ENCODE assay signal across 1 cellular context in genomic region chr17:50440172-50440837, GRCh38.
A peak's percentile ranks its signal among the peaks of the same experiment; 100 is the strongest.
TF ChIP-seq lines count a peak whose summit lies in the region.

No MANE protein-coding gene starts in this region.

TF ChIP-seq in HepG2, 621 proteins besides CTCF, POLR2A, EP300 and RAD21 (continued from another document and continues in another):
- TF ChIP-seq ZNF609 (CRISPR knock-in tag; IDR thresholded peaks at IDR 0.05; ENCODE audit: borderline replicate concordance) (peak; percentile 44), ARID4A (CRISPR knock-in tag; IDR thresholded peaks at IDR 0.05; ENCODE audit: borderline replicate concordance) (peak; percentile 48; the same call in 1 of the 2 replicates), FOXP4 (CRISPR knock-in tag; IDR thresholded peaks at IDR 0.05) (peak; percentile 53), HNRNPL (IDR thresholded peaks at IDR 0.05; ENCODE audit: low read depth, low read length) (peak; percentile 97), PHF21A (CRISPR knock-in tag; IDR thresholded peaks at IDR 0.05) (peak; percentile 58; the same call in 1 of the 2 replicates), ZNF607 (CRISPR knock-in tag; IDR thresholded peaks at IDR 0.05; ENCODE audit: borderline replicate concordance) (peak; percentile 60; the same call in 1 of the 2 replicates), ZNF792 (CRISPR knock-in tag; IDR thresholded peaks at IDR 0.05) (no peak), ZNF839 (CRISPR knock-in tag; IDR thresholded peaks at IDR 0.05; ENCODE audit: borderline replicate concordance) (0 out of 2 replicates have a peak, but pooled peaks have one; percentile 18), ZNF770 (CRISPR knock-in tag; IDR thresholded peaks at IDR 0.05) (peak; percentile 13; the same call in 1 of the 2 replicates), ZNF414 (CRISPR knock-in tag; IDR thresholded peaks at IDR 0.05) (0 out of 2 replicates have a peak, but pooled peaks have one; percentile 59), NBN (conservative IDR thresholded peaks at IDR 0.05) (no peak), NFKB2 (CRISPR knock-in tag; IDR thresholded peaks at IDR 0.05; ENCODE audit: borderline replicate concordance) (peak; percentile 67; the same call in 1 of the 2 replicates), PATZ1 (CRISPR knock-in tag; IDR thresholded peaks at IDR 0.05) (peak; percentile 78), HNF4G (IDR thresholded peaks at IDR 0.05; ENCODE audit: borderline replicate concordance, low read depth, low read length) (peak; percentile 80), HNF4G (CRISPR knock-in tag; IDR thresholded peaks at IDR 0.05; ENCODE audit: borderline replicate concordance, low read depth) (peak; percentile 67), ZNF878 (CRISPR knock-in tag; IDR thresholded peaks at IDR 0.05) (no peak), MXI1 (IDR thresholded peaks at IDR 0.05; ENCODE audit: borderline replicate concordance, low read depth, low read length) (no peak; the same call in 2 of the 3 replicates), FOSL1 (CRISPR knock-in tag; IDR thresholded peaks at IDR 0.05; ENCODE audit: borderline replicate concordance) (peak; percentile 27; the same call in 1 of the 2 replicates), FOXO1 (CRISPR knock-in tag; IDR thresholded peaks at IDR 0.05) (peak; percentile 25; the same call in 1 of the 2 replicates), DZIP1 (CRISPR knock-in tag; IDR thresholded peaks at IDR 0.05) (no peak), HOXD1 (CRISPR knock-in tag; IDR thresholded peaks at IDR 0.05) (0 out of 2 replicates have a peak, but pooled peaks have one; percentile 44), ZMYM3 (CRISPR knock-in tag; IDR thresholded peaks at IDR 0.05) (no peak; the same call in 1 of the 2 replicates), MLX (CRISPR knock-in tag; IDR thresholded peaks at IDR 0.05) (0 out of 2 replicates have a peak, but pooled peaks have one; percentile 13), HDAC1 (CRISPR knock-in tag; IDR thresholded peaks at IDR 0.05) (peak; percentile 62), SRSF1 (optimal IDR thresholded peaks at IDR 0.05; ENCODE audit: low read depth, low read length) (peak; percentile 61), ZNF780A (CRISPR knock-in tag; IDR thresholded peaks at IDR 0.05) (0 out of 2 replicates have a peak, but pooled peaks have one; percentile 54), PHF8 (CRISPR knock-in tag; IDR thresholded peaks at IDR 0.05) (no peak)
